18 cellular contexts compared by ENCODE assay signal in genomic region chr11:99352642-99353041, GRCh38.
"Had no signal": no experiment of that assay in that cellular context is flagged by ENCODE, and none has a peak within 500 bp of the region (broad histone marks: within the 10 kb centered on the region; RNA-seq: fewer than 3 reads in every experiment).

No MANE protein-coding gene starts in this region.

- H3K27me3 ChIP-seq: adrenal gland, esophagus squamous epithelium, sigmoid colon, upper lobe of right lung had no signal

- DNase-seq: activated CD4-positive, alpha-beta memory T cell treated with anti-CD3 and anti-CD28 coated beads for 36 hours; activated effector memory CD4-positive, alpha-beta T cell treated with anti-CD3 and anti-CD28 coated beads, Interleukin-2, amount 50 U/mL, for 16 hours; activated T-cell treated with anti-CD3 and anti-CD28 coated beads, Interleukin-2, amount 50 U/mL, for 24 hours; adrenal gland; central memory CD4-positive, alpha-beta T cell; cortex of kidney; effector CD4-positive, alpha-beta T cell; esophagus squamous epithelium; midbrain; sigmoid colon; upper lobe of right lung; WERI-Rb-1 had no signal

- H3K9me3 ChIP-seq: adrenal gland, esophagus squamous epithelium, prostate gland, sigmoid colon, thoracic aorta, upper lobe of right lung had no signal

- H3K27ac ChIP-seq: adrenal gland, esophagus squamous epithelium, prostate gland, sigmoid colon, thoracic aorta, upper lobe of right lung, WERI-Rb-1 had no signal

- H3K27ac Mint-ChIP-seq: activated CD4-positive, alpha-beta memory T cell treated with anti-CD3 and anti-CD28 coated beads for 36 hours; activated naive CD4-positive, alpha-beta T cell treated with anti-CD3 and anti-CD28 coated beads, Interleukin-2, amount 50 U/mL, for 24 hours; activated T-cell treated with anti-CD3 and anti-CD28 coated beads, Interleukin-2, amount 50 U/mL, for 24 hours; stimulated activated effector memory CD8-positive, alpha-beta T cell treated with anti-CD3 and anti-CD28 coated beads, Interleukin-12 subunit alpha, Interleukin-12 subunit beta, amount 100 ng/mL, for 72 hours; T-helper 1 cell treated with Interleukin-12 subunit alpha and Interleukin-12 subunit beta and Interleukin-4 antibody, amounts not matched to agents 30 μg/mL and 1 μg/mL, for 36 hours had no signal

- H3K36me3 ChIP-seq: adrenal gland, esophagus squamous epithelium, prostate gland, sigmoid colon, thoracic aorta, upper lobe of right lung, WERI-Rb-1 had no signal

- H3K4me1 ChIP-seq: adrenal gland, esophagus squamous epithelium, prostate gland, upper lobe of right lung had no signal

- H3K27me3 Mint-ChIP-seq: activated CD4-positive, alpha-beta memory T cell treated with anti-CD3 and anti-CD28 coated beads for 36 hours; activated naive CD4-positive, alpha-beta T cell treated with anti-CD3 and anti-CD28 coated beads, Interleukin-2, amount 50 U/mL, for 24 hours; activated T-cell treated with anti-CD3 and anti-CD28 coated beads, Interleukin-2, amount 50 U/mL, for 24 hours had no signal

- H3K4me1 Mint-ChIP-seq: activated naive CD4-positive, alpha-beta T cell treated with anti-CD3 and anti-CD28 coated beads, Interleukin-2, amount 50 U/mL, for 24 hours; stimulated activated effector memory CD8-positive, alpha-beta T cell treated with anti-CD3 and anti-CD28 coated beads, Interleukin-12 subunit alpha, Interleukin-12 subunit beta, amount 100 ng/mL, for 72 hours had no signal

- H3K4me3 ChIP-seq: adrenal gland, esophagus squamous epithelium, lung, prostate gland, sigmoid colon, thoracic aorta, upper lobe of right lung had no signal

- H3K4me3 Mint-ChIP-seq: activated CD4-positive, alpha-beta memory T cell treated with anti-CD3 and anti-CD28 coated beads for 36 hours; activated naive CD4-positive, alpha-beta T cell treated with anti-CD3 and anti-CD28 coated beads, Interleukin-2, amount 50 U/mL, for 24 hours; activated T-cell treated with anti-CD3 and anti-CD28 coated beads, Interleukin-2, amount 50 U/mL, for 24 hours; stimulated activated effector memory CD8-positive, alpha-beta T cell treated with anti-CD3 and anti-CD28 coated beads, Interleukin-12 subunit alpha, Interleukin-12 subunit beta, amount 100 ng/mL, for 72 hours; T-helper 1 cell treated with Interleukin-12 subunit alpha and Interleukin-12 subunit beta and Interleukin-4 antibody, amounts not matched to agents 30 μg/mL and 1 μg/mL, for 36 hours had no signal

- H3K36me3 Mint-ChIP-seq: activated CD4-positive, alpha-beta memory T cell treated with anti-CD3 and anti-CD28 coated beads for 36 hours; activated naive CD4-positive, alpha-beta T cell treated with anti-CD3 and anti-CD28 coated beads, Interleukin-2, amount 50 U/mL, for 24 hours; stimulated activated effector memory CD8-positive, alpha-beta T cell treated with anti-CD3 and anti-CD28 coated beads, Interleukin-12 subunit alpha, Interleukin-12 subunit beta, amount 100 ng/mL, for 72 hours had no signal

- ATAC-seq: stimulated activated effector memory CD8-positive, alpha-beta T cell treated with anti-CD3 and anti-CD28 coated beads, Interleukin-12 subunit alpha, Interleukin-12 subunit beta, amount 100 ng/mL, for 72 hours; upper lobe of right lung had no signal
